Comparison of ENCODE assay signal across 4 cellular contexts in genomic region chr3:7602297-7602696, GRCh38.
"Had no signal": no experiment of that assay in that cellular context is flagged by ENCODE, and none has a peak within 500 bp of the region (broad histone marks: within the 10 kb centered on the region; RNA-seq: fewer than 3 reads in every experiment).

No MANE protein-coding gene starts in this region.

- DNase-seq: IMR-90 had no signal

- H3K27ac ChIP-seq: HL-60 had no signal

- ATAC-seq: HepG2, K562 had no signal

- H3K4me3 ChIP-seq: K562 had no signal
